2 cellular contexts compared by ENCODE assay signal in the genomic region with DNA sequence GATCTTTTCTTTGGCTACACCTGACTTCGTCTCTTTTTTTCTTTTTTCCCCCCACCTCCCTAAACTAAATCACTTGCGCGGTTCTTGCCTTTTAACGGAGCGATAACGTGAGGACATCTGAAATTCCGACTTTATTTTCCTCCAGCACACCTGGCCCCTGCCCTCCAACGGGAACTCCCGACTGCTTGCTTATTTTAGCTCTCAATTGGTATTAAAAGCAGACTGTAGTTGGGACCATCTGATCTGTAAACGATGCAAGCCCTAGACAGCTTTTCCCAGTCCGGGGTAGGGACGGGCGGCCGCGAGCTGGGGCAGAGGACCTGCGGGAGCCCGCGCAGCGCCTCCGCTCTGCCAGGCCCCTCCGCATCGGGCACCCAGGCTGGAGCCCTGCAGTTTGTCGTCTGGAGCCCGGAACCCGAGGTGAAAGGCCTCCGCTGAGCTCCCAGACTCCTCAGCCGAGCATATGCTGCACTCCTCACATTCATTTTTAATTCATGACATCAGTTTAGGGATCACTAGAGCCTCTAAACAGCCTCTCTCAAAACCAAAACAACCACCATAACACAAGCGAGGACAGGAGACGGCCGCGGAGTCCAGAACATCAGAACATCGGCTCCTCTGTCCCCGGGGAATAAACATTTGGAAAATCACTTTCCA.
TF ChIP-seq lines count a peak whose summit lies in the region.

No MANE protein-coding gene starts in this region.

TF ChIP-seq in SK-N-SH, 30 proteins besides CTCF, POLR2A, EP300 and RAD21 (continued from another document):
- TF ChIP-seq, protein P1, sequence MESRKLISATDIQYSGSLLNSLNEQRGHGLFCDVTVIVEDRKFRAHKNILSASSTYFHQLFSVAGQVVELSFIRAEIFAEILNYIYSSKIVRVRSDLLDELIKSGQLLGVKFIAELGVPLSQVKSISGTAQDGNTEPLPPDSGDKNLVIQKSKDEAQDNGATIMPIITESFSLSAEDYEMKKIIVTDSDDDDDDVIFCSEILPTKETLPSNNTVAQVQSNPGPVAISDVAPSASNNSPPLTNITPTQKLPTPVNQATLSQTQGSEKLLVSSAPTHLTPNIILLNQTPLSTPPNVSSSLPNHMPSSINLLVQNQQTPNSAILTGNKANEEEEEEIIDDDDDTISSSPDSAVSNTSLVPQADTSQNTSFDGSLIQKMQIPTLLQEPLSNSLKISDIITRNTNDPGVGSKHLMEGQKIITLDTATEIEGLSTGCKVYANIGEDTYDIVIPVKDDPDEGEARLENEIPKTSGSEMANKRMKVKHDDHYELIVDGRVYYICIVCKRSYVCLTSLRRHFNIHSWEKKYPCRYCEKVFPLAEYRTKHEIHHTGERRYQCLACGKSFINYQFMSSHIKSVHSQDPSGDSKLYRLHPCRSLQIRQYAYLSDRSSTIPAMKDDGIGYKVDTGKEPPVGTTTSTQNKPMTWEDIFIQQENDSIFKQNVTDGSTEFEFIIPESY (IDR thresholded peaks at IDR 0.05; ENCODE audit: borderline replicate concordance, low read depth), result no peak
- TF ChIP-seq FOXM1 (IDR thresholded peaks at IDR 0.05; ENCODE audit: low read depth), result no peak
- TF ChIP-seq ELF1 (IDR thresholded peaks at IDR 0.05), result no peak
- TF ChIP-seq, protein P2, sequence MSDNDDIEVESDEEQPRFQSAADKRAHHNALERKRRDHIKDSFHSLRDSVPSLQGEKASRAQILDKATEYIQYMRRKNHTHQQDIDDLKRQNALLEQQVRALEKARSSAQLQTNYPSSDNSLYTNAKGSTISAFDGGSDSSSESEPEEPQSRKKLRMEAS (IDR thresholded peaks at IDR 0.05; ENCODE audit: low read depth), result no peak
- TF ChIP-seq MEF2A (IDR thresholded peaks at IDR 0.05; ENCODE audit: borderline replicate concordance, low read depth), result no peak
- no peak for TF ChIP-seq FOXJ3 (CRISPR knock-in tag; IDR thresholded peaks at IDR 0.05)
- TF ChIP-seq GABPA (IDR thresholded peaks at IDR 0.05; ENCODE audit: low read depth), result no peak
- TF ChIP-seq TAF1 (IDR thresholded peaks at IDR 0.05; ENCODE audit: borderline replicate concordance, low read depth, low read length), result no peak
- TF ChIP-seq, protein P3, sequence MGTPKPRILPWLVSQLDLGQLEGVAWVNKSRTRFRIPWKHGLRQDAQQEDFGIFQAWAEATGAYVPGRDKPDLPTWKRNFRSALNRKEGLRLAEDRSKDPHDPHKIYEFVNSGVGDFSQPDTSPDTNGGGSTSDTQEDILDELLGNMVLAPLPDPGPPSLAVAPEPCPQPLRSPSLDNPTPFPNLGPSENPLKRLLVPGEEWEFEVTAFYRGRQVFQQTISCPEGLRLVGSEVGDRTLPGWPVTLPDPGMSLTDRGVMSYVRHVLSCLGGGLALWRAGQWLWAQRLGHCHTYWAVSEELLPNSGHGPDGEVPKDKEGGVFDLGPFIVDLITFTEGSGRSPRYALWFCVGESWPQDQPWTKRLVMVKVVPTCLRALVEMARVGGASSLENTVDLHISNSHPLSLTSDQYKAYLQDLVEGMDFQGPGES (IDR thresholded peaks at IDR 0.05; ENCODE audit: low read depth, low read length), result no peak
- TF ChIP-seq FOSL2 (IDR thresholded peaks at IDR 0.05; ENCODE audit: borderline replicate concordance, low read depth), result no peak
- TF ChIP-seq, protein P4, sequence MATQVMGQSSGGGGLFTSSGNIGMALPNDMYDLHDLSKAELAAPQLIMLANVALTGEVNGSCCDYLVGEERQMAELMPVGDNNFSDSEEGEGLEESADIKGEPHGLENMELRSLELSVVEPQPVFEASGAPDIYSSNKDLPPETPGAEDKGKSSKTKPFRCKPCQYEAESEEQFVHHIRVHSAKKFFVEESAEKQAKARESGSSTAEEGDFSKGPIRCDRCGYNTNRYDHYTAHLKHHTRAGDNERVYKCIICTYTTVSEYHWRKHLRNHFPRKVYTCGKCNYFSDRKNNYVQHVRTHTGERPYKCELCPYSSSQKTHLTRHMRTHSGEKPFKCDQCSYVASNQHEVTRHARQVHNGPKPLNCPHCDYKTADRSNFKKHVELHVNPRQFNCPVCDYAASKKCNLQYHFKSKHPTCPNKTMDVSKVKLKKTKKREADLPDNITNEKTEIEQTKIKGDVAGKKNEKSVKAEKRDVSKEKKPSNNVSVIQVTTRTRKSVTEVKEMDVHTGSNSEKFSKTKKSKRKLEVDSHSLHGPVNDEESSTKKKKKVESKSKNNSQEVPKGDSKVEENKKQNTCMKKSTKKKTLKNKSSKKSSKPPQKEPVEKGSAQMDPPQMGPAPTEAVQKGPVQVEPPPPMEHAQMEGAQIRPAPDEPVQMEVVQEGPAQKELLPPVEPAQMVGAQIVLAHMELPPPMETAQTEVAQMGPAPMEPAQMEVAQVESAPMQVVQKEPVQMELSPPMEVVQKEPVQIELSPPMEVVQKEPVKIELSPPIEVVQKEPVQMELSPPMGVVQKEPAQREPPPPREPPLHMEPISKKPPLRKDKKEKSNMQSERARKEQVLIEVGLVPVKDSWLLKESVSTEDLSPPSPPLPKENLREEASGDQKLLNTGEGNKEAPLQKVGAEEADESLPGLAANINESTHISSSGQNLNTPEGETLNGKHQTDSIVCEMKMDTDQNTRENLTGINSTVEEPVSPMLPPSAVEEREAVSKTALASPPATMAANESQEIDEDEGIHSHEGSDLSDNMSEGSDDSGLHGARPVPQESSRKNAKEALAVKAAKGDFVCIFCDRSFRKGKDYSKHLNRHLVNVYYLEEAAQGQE (IDR thresholded peaks at IDR 0.05; ENCODE audit: low read depth, low read length), result no peak
- TF ChIP-seq TCF12 (IDR thresholded peaks at IDR 0.05), result no peak
- no peak for TF ChIP-seq RCOR1 (IDR thresholded peaks at IDR 0.05; ENCODE audit: low read length)
- TF ChIP-seq TEAD4 (IDR thresholded peaks at IDR 0.05; ENCODE audit: borderline replicate concordance, insufficient read depth), result no peak
- no peak for TF ChIP-seq YY1 (IDR thresholded peaks at IDR 0.05; ENCODE audit: low read depth)
- TF ChIP-seq, protein P5, sequence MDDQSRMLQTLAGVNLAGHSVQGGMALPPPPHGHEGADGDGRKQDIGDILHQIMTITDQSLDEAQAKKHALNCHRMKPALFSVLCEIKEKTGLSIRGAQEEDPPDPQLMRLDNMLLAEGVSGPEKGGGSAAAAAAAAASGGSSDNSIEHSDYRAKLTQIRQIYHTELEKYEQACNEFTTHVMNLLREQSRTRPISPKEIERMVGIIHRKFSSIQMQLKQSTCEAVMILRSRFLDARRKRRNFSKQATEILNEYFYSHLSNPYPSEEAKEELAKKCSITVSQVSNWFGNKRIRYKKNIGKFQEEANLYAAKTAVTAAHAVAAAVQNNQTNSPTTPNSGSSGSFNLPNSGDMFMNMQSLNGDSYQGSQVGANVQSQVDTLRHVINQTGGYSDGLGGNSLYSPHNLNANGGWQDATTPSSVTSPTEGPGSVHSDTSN (IDR thresholded peaks at IDR 0.05), result no peak

TF ChIP-seq in SK-N-SH treated with all-trans-retinoic acid at 6 μM for 48 hours, 23 proteins besides CTCF, POLR2A, EP300 and RAD21 (continued from another document):
- TF ChIP-seq, protein P6, sequence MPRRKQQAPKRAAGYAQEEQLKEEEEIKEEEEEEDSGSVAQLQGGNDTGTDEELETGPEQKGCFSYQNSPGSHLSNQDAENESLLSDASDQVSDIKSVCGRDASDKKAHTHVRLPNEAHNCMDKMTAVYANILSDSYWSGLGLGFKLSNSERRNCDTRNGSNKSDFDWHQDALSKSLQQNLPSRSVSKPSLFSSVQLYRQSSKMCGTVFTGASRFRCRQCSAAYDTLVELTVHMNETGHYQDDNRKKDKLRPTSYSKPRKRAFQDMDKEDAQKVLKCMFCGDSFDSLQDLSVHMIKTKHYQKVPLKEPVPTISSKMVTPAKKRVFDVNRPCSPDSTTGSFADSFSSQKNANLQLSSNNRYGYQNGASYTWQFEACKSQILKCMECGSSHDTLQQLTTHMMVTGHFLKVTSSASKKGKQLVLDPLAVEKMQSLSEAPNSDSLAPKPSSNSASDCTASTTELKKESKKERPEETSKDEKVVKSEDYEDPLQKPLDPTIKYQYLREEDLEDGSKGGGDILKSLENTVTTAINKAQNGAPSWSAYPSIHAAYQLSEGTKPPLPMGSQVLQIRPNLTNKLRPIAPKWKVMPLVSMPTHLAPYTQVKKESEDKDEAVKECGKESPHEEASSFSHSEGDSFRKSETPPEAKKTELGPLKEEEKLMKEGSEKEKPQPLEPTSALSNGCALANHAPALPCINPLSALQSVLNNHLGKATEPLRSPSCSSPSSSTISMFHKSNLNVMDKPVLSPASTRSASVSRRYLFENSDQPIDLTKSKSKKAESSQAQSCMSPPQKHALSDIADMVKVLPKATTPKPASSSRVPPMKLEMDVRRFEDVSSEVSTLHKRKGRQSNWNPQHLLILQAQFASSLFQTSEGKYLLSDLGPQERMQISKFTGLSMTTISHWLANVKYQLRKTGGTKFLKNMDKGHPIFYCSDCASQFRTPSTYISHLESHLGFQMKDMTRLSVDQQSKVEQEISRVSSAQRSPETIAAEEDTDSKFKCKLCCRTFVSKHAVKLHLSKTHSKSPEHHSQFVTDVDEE (CRISPR knock-in tag; IDR thresholded peaks at IDR 0.05), result no peak
- no peak for TF ChIP-seq ZNF8 (CRISPR knock-in tag; IDR thresholded peaks at IDR 0.05)
